20 cellular contexts compared by ENCODE assay signal in the genomic region with DNA sequence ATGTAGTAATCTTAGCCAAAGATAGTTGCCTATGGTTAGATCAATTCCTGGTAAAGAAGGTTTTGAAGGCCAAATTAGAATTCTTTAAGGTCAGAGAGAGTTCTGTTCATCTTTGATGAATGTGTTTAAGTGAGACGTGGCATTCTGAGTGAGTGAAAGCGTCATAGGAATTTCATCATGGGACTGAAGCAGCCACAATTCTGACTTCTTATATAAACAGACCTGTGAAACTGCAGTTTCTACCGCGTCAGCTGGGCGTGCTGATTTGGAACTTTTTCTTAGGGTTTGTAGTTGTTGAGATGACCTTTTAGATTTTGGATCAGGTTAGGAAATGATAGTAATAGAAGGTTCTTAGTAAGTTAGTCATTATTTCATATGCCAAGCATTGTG.
DNase-seq lines count a peak whose midpoint lies in the region; ATAC-seq, FAIRE-seq and TF ChIP-seq lines count a peak whose summit lies in the region.
"Had no signal": no experiment of that assay in that cellular context is flagged by ENCODE, and none has a peak within 500 bp of the region (broad histone marks: within the 10 kb centered on the region; RNA-seq: fewer than 3 reads in every experiment).

No MANE protein-coding gene starts in this region.

- no peaks in the 10 kb centered on the region for H3K9me3 Mint-ChIP-seq in activated T-cell treated with anti-CD3 and anti-CD28 coated beads, Interleukin-2, amount 50 U/mL, for 4 hours
- H3K9me3 Mint-ChIP-seq: CD8-positive, alpha-beta memory T cell; effector memory CD8-positive, alpha-beta T cell had no signal

- no peak overlapping the region for H3K9ac ChIP-seq in liver (ENCODE audit: low read depth in 1 of 2, low read length in 2 of 2)

- intact Hi-C loops in heart right ventricle (cut with DNase I), result no loop called here

- H3K36me3 ChIP-seq in liver (ENCODE audit: control insufficient read depth in 4 of 4, insufficient read depth in 3 of 4, low read depth in 1 of 4, low read length in 3 of 4), result no peaks in the 10 kb centered on the region
- no peaks in the 10 kb centered on the region for H3K36me3 ChIP-seq in heart right ventricle
- H3K36me3 ChIP-seq: transverse colon had no signal

- peak in 1 of 2 experiments; percentile 75; a peak in 2 of 5 replicates for TF ChIP-seq EP300 in A549 (IDR thresholded peaks at IDR 0.05)

- no peak overlapping the region for H3K4me3 ChIP-seq in A549
- no peak overlapping the region for H3K4me3 ChIP-seq in liver (ENCODE audit: low read depth in 1 of 3, low read length in 3 of 3)
- no peak overlapping the region for H3K4me3 ChIP-seq in heart right ventricle
- H3K4me3 ChIP-seq: transverse colon had no signal

- TF ChIP-seq POLR2A in A549 (IDR thresholded peaks at IDR 0.05; ENCODE audit: low read length), result no peak

- H3K4me1 ChIP-seq in A549, result peaks cover 22% of the 10 kb centered on the region
- H3K4me1 ChIP-seq in liver (ENCODE audit: control insufficient read depth in 4 of 4, insufficient read depth in 4 of 4, low read length in 3 of 4), result peaks cover 0 to 6% (median 1%) of the 10 kb centered on the region in 4 donors
- no peaks in the 10 kb centered on the region for H3K4me1 ChIP-seq in heart right ventricle

- peaks cover 6% of the 10 kb centered on the region for H3K36me3 Mint-ChIP-seq in activated T-cell treated with anti-CD3 and anti-CD28 coated beads, Interleukin-2, amount 50 U/mL, for 4 hours (ENCODE audit: insufficient read depth)

- H3K27me3 ChIP-seq in liver (ENCODE audit: control insufficient read depth in 4 of 4, insufficient read depth in 4 of 4, low read length in 3 of 4) (no peaks in the 10 kb centered on the region), heart right ventricle (no peaks in the 10 kb centered on the region)
- H3K27me3 ChIP-seq: transverse colon had no signal

- H3K4me3 Mint-ChIP-seq in activated T-cell treated with anti-CD3 and anti-CD28 coated beads, Interleukin-2, amount 50 U/mL, for 4 hours, result no peak overlapping the region
- H3K4me3 Mint-ChIP-seq: CD8-positive, alpha-beta memory T cell; effector memory CD8-positive, alpha-beta T cell; T-helper 17 cell had no signal

- TF ChIP-seq RAD21 in A549 (conservative IDR thresholded peaks at IDR 0.05 in 1 of 2, IDR thresholded peaks at IDR 0.05 in 1 of 2) (0 out of 5 replicates have a peak, but pooled peaks of 1 of the 2 experiments have one; percentile 18), liver (IDR thresholded peaks at IDR 0.05) (peak; percentile 25 to 37)

- DNase-seq in A549 (ENCODE audit: low read depth in 1 of 2, low spot score in 1 of 2) (peak; percentile 65 to 80), MV-4-11 (lab: John Stamatoyannopoulos, UW) (peak; percentile 4), epidermal melanocyte (ENCODE audit: insufficient read length, low spot score) (peak; percentile 33), EL (no peak), heart right ventricle (no peak)
- DNase-seq in activated T-cell treated with anti-CD3 and anti-CD28 coated beads, Interleukin-2, amount 50 U/mL, for 4 hours, result no peak
- DNase-seq: activated naive CD4-positive, alpha-beta T cell; CD8-positive, alpha-beta memory T cell; effector memory CD8-positive, alpha-beta T cell; KBM-7; NCI-H1105 treated with DMSO at 0.1 percent for 48 hours; occipital lobe; stimulated activated CD4-positive, alpha-beta T cell treated with anti-CD3 and anti-CD28 coated beads, Interleukin-4, amount 100 ng/mL, for 4 hours; T-helper 17 cell; transverse colon had no signal

- peak; percentile 87 to 96 for ATAC-seq in A549
- ATAC-seq in activated T-cell treated with anti-CD3 and anti-CD28 coated beads, Interleukin-2, amount 50 U/mL, for 4 hours, result no peak
- no peak for ATAC-seq in heart right ventricle
- no peak for ATAC-seq in GM19328 (IDR thresholded peaks at IDR 0.05; ENCODE audit: unreplicated experiment)
- ATAC-seq: activated CD4-positive, CD25-positive, alpha-beta regulatory T cell treated with anti-CD3 and anti-CD28 coated beads, Interleukin-2, amount 50 U/mL, for 24 hours; effector memory CD8-positive, alpha-beta T cell; HCT116; T-helper 17 cell had no signal

- no peak for FAIRE-seq in A549 (lab: Jason Lieb, UNC)
- FAIRE-seq: islet of Langerhans had no signal

- no peak for TF ChIP-seq CTCF in A549 (IDR thresholded peaks at IDR 0.05)
- no peak for TF ChIP-seq CTCF in liver (IDR thresholded peaks at IDR 0.05; ENCODE audit: low read depth, low read length, missing input control)
- TF ChIP-seq CTCF in heart right ventricle (IDR thresholded peaks at IDR 0.05), result no peak

- H3K4me2 ChIP-seq in A549, result peak overlapping the region; percentile 46

- H3K27ac ChIP-seq in A549, result peak overlapping the region; percentile 53 to 80
- H3K27ac ChIP-seq in liver (ENCODE audit: low read depth in 1 of 2, low read length in 2 of 2), result peak overlapping the region; percentile 55 to 66
- H3K27ac ChIP-seq in heart right ventricle, result no peak overlapping the region
- H3K27ac ChIP-seq: transverse colon had no signal

- H3K9me3 ChIP-seq in A549 (no peaks in the 10 kb centered on the region), liver (ENCODE audit: control insufficient read depth in 4 of 4, low read length in 3 of 4) (no peaks in the 10 kb centered on the region), heart right ventricle (no peaks in the 10 kb centered on the region)
- H3K9me3 ChIP-seq: transverse colon had no signal

- POLR2A ChIA-PET in A549 (lab: Yijun Ruan, JAX), result no interaction called here

- CTCF ChIA-PET in A549 (lab: Yijun Ruan, JAX), result interaction anchor here (1.3 kb wide), 1 partner anchor 27 kb away, joined by 3 read pairs; no protein-coding TSS in a partner anchor

- H3K4me1 Mint-ChIP-seq in activated T-cell treated with anti-CD3 and anti-CD28 coated beads, Interleukin-2, amount 50 U/mL, for 4 hours (ENCODE audit: low read depth), result no peaks in the 10 kb centered on the region

- no peaks in the 10 kb centered on the region for H3K27me3 Mint-ChIP-seq in activated T-cell treated with anti-CD3 and anti-CD28 coated beads, Interleukin-2, amount 50 U/mL, for 4 hours (ENCODE audit: low read depth)
- H3K27me3 Mint-ChIP-seq: CD8-positive, alpha-beta memory T cell; effector memory CD8-positive, alpha-beta T cell; T-helper 17 cell had no signal

- WGBS in A549 (ENCODE audit: missing lambda C conversion rate), result 27% methylated on average over 5 of the region's 5 CpGs
- WGBS in liver, result 34% methylated on average over 5 of the region's 5 CpGs
- 71 to 83% methylated on average over 5 of the region's 5 CpGs for WGBS in heart right ventricle, 2 donors

TF ChIP-seq in A549, 52 proteins besides CTCF, POLR2A, EP300 and RAD21 (continues in another document):
- TF ChIP-seq ZNF302 (CRISPR knock-in tag; IDR thresholded peaks at IDR 0.05), result no peak
- TF ChIP-seq, protein P1, sequence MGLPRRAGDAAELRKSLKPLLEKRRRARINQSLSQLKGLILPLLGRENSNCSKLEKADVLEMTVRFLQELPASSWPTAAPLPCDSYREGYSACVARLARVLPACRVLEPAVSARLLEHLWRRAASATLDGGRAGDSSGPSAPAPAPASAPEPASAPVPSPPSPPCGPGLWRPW (IDR thresholded peaks at IDR 0.05), result no peak
- peak; percentile 30 to 46; a peak in 2 of 4 replicates for TF ChIP-seq CEBPB (IDR thresholded peaks at IDR 0.05)

TF ChIP-seq in liver, 16 proteins besides CTCF, POLR2A, EP300 and RAD21 (continues in another document):
- TF ChIP-seq TAF1 (conservative IDR thresholded peaks at IDR 0.05) (no peak), NR2F2 (IDR thresholded peaks at IDR 0.05) (no peak), ZBTB33 (IDR thresholded peaks at IDR 0.05) (no peak), REST (IDR thresholded peaks at IDR 0.05) (peak; percentile 29), RXRA (IDR thresholded peaks at IDR 0.05) (peak; percentile 32 to 55), GABPA (IDR thresholded peaks at IDR 0.05 in 1 of 2, conservative IDR thresholded peaks at IDR 0.05 in 1 of 2) (no peak), EGR1 (IDR thresholded peaks at IDR 0.05; ENCODE audit: low read depth in 2 of 2) (no peak)

Comparison
In these comparisons a context has a peak if more than half of its experiments do, and no peak if none do; other contexts are left out.
1. ATAC-seq: peak in A549 (2 of 2); none in activated T-cell treated with anti-CD3 and anti-CD28 coated beads, Interleukin-2, amount 50 U/mL, for 4 hours (0 of 2), heart right ventricle (0 of 8) and GM19328 (single experiment).
2. DNase-seq: peak in A549 (2 of 2), MV-4-11 (single experiment) and epidermal melanocyte (single experiment); none in EL (single experiment), activated T-cell treated with anti-CD3 and anti-CD28 coated beads, Interleukin-2, amount 50 U/mL, for 4 hours (single experiment) and heart right ventricle (0 of 2).
3. H3K27ac ChIP-seq: peak in A549 (2 of 2) and liver (2 of 2); none in heart right ventricle (0 of 10).